ENCODE assay signal across 34 cellular contexts in genomic region chr15:51561271-51561670, GRCh38.
DNase-seq lines count a peak whose midpoint lies in the region; ATAC-seq and TF ChIP-seq lines count a peak whose summit lies in the region.
"Had no signal": no experiment of that assay in that cellular context is flagged by ENCODE, and none has a peak within 500 bp of the region (broad histone marks: within the 10 kb centered on the region; RNA-seq: fewer than 3 reads in every experiment).

No MANE protein-coding gene starts in this region.

- no peak for TF ChIP-seq CTCF in RWPE2 (IDR thresholded peaks at IDR 0.05; ENCODE audit: poor library complexity, severe bottlenecking)

- DNase-seq in ELF-1 (ENCODE audit: low read depth, low spot score) = peak; percentile 54
- DNase-seq in RWPE2 (ENCODE audit: low spot score) = no peak
- peak; percentile 26 for DNase-seq in iPS-NIHi7 (ENCODE audit: extremely low spot score)
- DNase-seq in posterior vena cava (ENCODE audit: low spot score) = peak; percentile 20
- no peak for DNase-seq in kidney glomerular epithelial cell (lab: John Stamatoyannopoulos, UW)
- DNase-seq: ACHN; activated CD4-positive, alpha-beta T cell treated with anti-CD3 and anti-CD28 coated beads, Interleukin-2, amount 50 U/mL, for 4 hours; activated CD8-positive, alpha-beta memory T cell treated with anti-CD3 and anti-CD28 coated beads, Interleukin-2, amount 10 ng/mL, durations not matched to agents 7 days and 5 days; activated gamma-delta T cell treated with Interleukin-2 at 50 U/mL for 16 hours; activated naive CD8-positive, alpha-beta T cell treated with anti-CD3 and anti-CD28 coated beads, Interleukin-2, amount 50 U/mL, for 24 hours; activated T-cell treated with anti-CD3 and anti-CD28 coated beads, Interleukin-2, amount 50 U/mL, for 48 hours; CD8-positive, alpha-beta T cell; central memory CD4-positive, alpha-beta T cell; cortex of kidney; DMS 273 treated with DMSO at 0.1 percent for 48 hours; effector memory CD8-positive, alpha-beta T cell; HCEC 1CT; heart right ventricle; left colon; NCI-H1092 treated with DMSO at 0.1 percent for 48 hours; NCI-H1694 treated with DMSO at 0.1 percent for 48 hours; NCI-H2171; SJCRH30; spleen; stimulated activated CD4-positive, alpha-beta T cell treated with anti-CD3 and anti-CD28 coated beads, Interleukin-2, amount 100 ng/mL, for 24 hours; stimulated activated naive CD8-positive, alpha-beta T cell treated with anti-CD3 and anti-CD28 coated beads, Interleukin-15, amount 100 ng/mL, for 72 hours; T-helper 1 cell; uterus had no signal

- ATAC-seq in RWPE2 (ENCODE audit: low read depth) (peak; percentile 44; the same call in 1 of the 3 replicates), HG03378 (IDR thresholded peaks at IDR 0.05; ENCODE audit: unreplicated experiment) (no peak), GM18858 (IDR thresholded peaks at IDR 0.05; ENCODE audit: unreplicated experiment) (no peak), esophagus mucosa (no peak)
- ATAC-seq: activated CD4-positive, CD25-positive, alpha-beta regulatory T cell treated with anti-CD3 and anti-CD28 coated beads, Interleukin-2, amount 50 U/mL, for 24 hours; activated CD8-positive, alpha-beta memory T cell treated with anti-CD3 and anti-CD28 coated beads, Interleukin-2, amount 10 ng/mL, durations not matched to agents 7 days and 5 days; activated naive CD8-positive, alpha-beta T cell treated with anti-CD3 and anti-CD28 coated beads, Interleukin-2, amount 50 U/mL, for 24 hours; CD8-positive, alpha-beta T cell; effector memory CD8-positive, alpha-beta T cell; heart right ventricle; left colon; right lobe of liver; stimulated activated naive CD8-positive, alpha-beta T cell treated with anti-CD3 and anti-CD28 coated beads, Interleukin-15, amount 100 ng/mL, for 72 hours had no signal

- no peaks in the 10 kb centered on the region for H3K27me3 ChIP-seq in RWPE2 (ENCODE audit: insufficient read depth, poor library complexity, severe bottlenecking)
- H3K27me3 ChIP-seq: heart right ventricle, right lobe of liver, SJCRH30, spleen, uterus had no signal

- H3K9me3 ChIP-seq in RWPE2 (ENCODE audit: severe bottlenecking) = no peaks in the 10 kb centered on the region
- H3K9me3 ChIP-seq: heart right ventricle, right lobe of liver, SJCRH30, spleen, thoracic aorta, uterus had no signal

- H3K4me1 ChIP-seq in RWPE2 (ENCODE audit: insufficient read depth, poor library complexity, severe bottlenecking) = no peaks in the 10 kb centered on the region
- H3K4me1 ChIP-seq: right lobe of liver, SJCRH30, uterus had no signal

- no peak overlapping the region for H3K4me3 ChIP-seq in RWPE2 (ENCODE audit: severe bottlenecking)
- H3K4me3 ChIP-seq: heart right ventricle, right lobe of liver, SJCRH30, spleen, thoracic aorta, uterus had no signal

- intact Hi-C loops in posterior vena cava (cut with DNase I) = loop anchor here in 1 of 2 donors (10.0 kb wide), 1 partner anchor 54 kb away; no protein-coding TSS in a partner anchor

- no peaks in the 10 kb centered on the region for H3K36me3 ChIP-seq in RWPE2 (ENCODE audit: low read depth)
- H3K36me3 ChIP-seq: right lobe of liver, thoracic aorta, uterus had no signal

- H3K27ac ChIP-seq in RWPE2 (ENCODE audit: poor library complexity, severe bottlenecking) = no peak overlapping the region
- H3K27ac ChIP-seq: heart right ventricle, right lobe of liver, SJCRH30, spleen, thoracic aorta, uterus had no signal

Comparison
In these comparisons a context has a peak if more than half of its experiments do, and no peak if none do; other contexts are left out.
1. DNase-seq: peak in ELF-1 (single experiment), iPS-NIHi7 (single experiment) and posterior vena cava (single experiment); none in RWPE2 (single experiment) and kidney glomerular epithelial cell (single experiment).